Comparison of ENCODE assay signal across 12 cellular contexts in the genomic region with DNA sequence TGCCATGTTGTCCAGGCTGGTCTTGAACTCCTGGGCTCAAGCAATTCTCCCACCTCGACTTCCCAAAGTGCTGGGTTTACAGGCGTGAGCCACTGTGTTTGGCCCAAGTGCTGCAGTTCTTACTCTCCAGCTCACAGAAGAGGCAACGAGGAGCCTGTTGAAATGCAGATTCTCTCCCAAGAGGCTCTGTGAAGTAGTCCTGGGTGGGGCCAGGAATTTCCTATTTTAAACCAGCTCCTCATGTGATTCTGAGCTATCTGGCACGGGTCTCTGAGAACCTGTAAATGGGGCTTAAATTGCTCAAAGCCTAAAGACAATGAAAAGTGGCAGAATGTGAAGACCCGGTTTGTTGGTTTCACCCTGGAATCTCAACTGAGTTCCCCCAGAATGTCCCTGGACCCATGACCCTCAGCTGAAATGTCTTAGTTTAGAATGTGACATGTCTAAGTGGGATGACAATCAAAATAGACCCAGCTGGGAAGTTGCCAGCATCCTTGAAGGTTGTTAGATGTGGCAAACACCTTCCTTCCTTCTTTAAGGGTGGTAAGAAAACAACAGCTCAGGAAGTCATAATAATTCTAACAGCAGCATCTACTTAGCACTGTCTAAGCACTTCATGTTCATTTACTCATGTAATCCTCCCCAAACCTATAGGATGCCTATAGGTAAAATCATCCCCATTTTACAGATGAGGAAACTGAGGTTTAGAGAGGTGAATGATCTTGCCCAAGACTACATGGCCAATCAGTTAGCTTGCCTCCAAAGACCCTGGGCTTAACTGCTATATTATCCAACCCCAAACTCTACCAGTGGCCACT. TPM values are rescaled to one million over a fixed set of nuclear protein-coding genes. Genes with fewer than 3 reads are reported as not detected.
DNase-seq lines count a peak whose midpoint lies in the region; ATAC-seq, FAIRE-seq and TF ChIP-seq lines count a peak whose summit lies in the region.
"Had no signal": no experiment of that assay in that cellular context is flagged by ENCODE, and none has a peak within 500 bp of the region (broad histone marks: within the 10 kb centered on the region; RNA-seq: fewer than 3 reads in every experiment).

No MANE protein-coding gene starts in this region.

- H3K4me3 Mint-ChIP-seq in activated T-helper 2 cell treated with anti-CD3 and anti-CD28 coated beads, Interferon-gamma antibody, Interleukin-2, Interleukin-4, amounts not matched to agents 10 μg/mL and 5 μg/mL and 100 μg/mL, durations not matched to agents 14 hours and 24 hours and 36 hours (ENCODE audit: low read depth) = peak overlapping the region; percentile 56

- H3K36me3 ChIP-seq in lung (ENCODE audit: control insufficient read depth in 2 of 2, insufficient read depth in 2 of 2, low read length in 2 of 2) = no peaks in the 10 kb centered on the region
- H3K36me3 ChIP-seq: ovary had no signal

- H3K27me3 ChIP-seq in lung (ENCODE audit: control insufficient read depth, insufficient read depth) = no peaks in the 10 kb centered on the region
- H3K27me3 ChIP-seq: ovary had no signal

- ATAC-seq in lung (ENCODE audit: insufficient read depth, low FRiP score) = peak; percentile 36

- peaks cover 0 to 8% of the 10 kb centered on the region in 2 donors for H3K4me1 ChIP-seq in lung (ENCODE audit: control insufficient read depth in 2 of 2, insufficient read depth in 2 of 2, low read length in 2 of 2)

- no peak for TF ChIP-seq CTCF in lung (IDR thresholded peaks at IDR 0.05; ENCODE audit: control extremely low read depth, extremely low read depth)

- no peak overlapping the region for H3K4me3 ChIP-seq in lung
- H3K4me3 ChIP-seq: ovary had no signal

- DNase-seq in AG20443 (ENCODE audit: low spot score) (peak; percentile 43), KG1 (lab: John Stamatoyannopoulos, UW) (peak; percentile 30), lung (ENCODE audit: low spot score) (peak; percentile 64), SKM-1 (lab: John Stamatoyannopoulos, UW; ENCODE audit: unreplicated experiment) (no peak), NCI-H187 treated with DMSO at 0.1 percent for 48 hours (lab: John Stamatoyannopoulos, UW) (no peak), frontal cortex (ENCODE audit: low spot score in 2 of 2) (no peak), H4 (ENCODE audit: low spot score) (no peak)
- DNase-seq in activated T-helper 2 cell treated with anti-CD3 and anti-CD28 coated beads, Interferon-gamma antibody, Interleukin-2, Interleukin-4, amounts not matched to agents 10 μg/mL and 5 μg/mL and 100 μg/mL, durations not matched to agents 14 hours and 24 hours and 36 hours (ENCODE audit: low spot score) = no peak
- DNase-seq: NCI-H146, ovary had no signal

- H3K27ac ChIP-seq in lung (ENCODE audit: low read depth in 1 of 2, low read length in 1 of 2) = peak overlapping the region in 1 of 2 donors; percentile 48
- H3K27ac ChIP-seq: ovary had no signal

- no peak for FAIRE-seq in frontal cortex (lab: Jason Lieb, UNC)
- FAIRE-seq: GM18507, H1 had no signal

- WGBS in lung, 2 donors = 46 to 52% methylated on average over 5 of the region's 5 CpGs

- peak overlapping the region; percentile 83 for H3K27ac Mint-ChIP-seq in activated T-helper 2 cell treated with anti-CD3 and anti-CD28 coated beads, Interferon-gamma antibody, Interleukin-2, Interleukin-4, amounts not matched to agents 10 μg/mL and 5 μg/mL and 100 μg/mL, durations not matched to agents 14 hours and 24 hours and 36 hours

- peaks cover 59% of the 10 kb centered on the region for H3K4me1 Mint-ChIP-seq in activated T-helper 2 cell treated with anti-CD3 and anti-CD28 coated beads, Interferon-gamma antibody, Interleukin-2, Interleukin-4, amounts not matched to agents 10 μg/mL and 5 μg/mL and 100 μg/mL, durations not matched to agents 14 hours and 24 hours and 36 hours (ENCODE audit: low read depth)

- peaks cover 57% of the 10 kb centered on the region for H3K36me3 Mint-ChIP-seq in activated T-helper 2 cell treated with anti-CD3 and anti-CD28 coated beads, Interferon-gamma antibody, Interleukin-2, Interleukin-4, amounts not matched to agents 10 μg/mL and 5 μg/mL and 100 μg/mL, durations not matched to agents 14 hours and 24 hours and 36 hours (ENCODE audit: low read depth)

- no peaks in the 10 kb centered on the region for H3K27me3 Mint-ChIP-seq in activated T-helper 2 cell treated with anti-CD3 and anti-CD28 coated beads, Interferon-gamma antibody, Interleukin-2, Interleukin-4, amounts not matched to agents 10 μg/mL and 5 μg/mL and 100 μg/mL, durations not matched to agents 14 hours and 24 hours and 36 hours (ENCODE audit: low read depth)

- no peaks in the 10 kb centered on the region for H3K9me3 Mint-ChIP-seq in activated T-helper 2 cell treated with anti-CD3 and anti-CD28 coated beads, Interferon-gamma antibody, Interleukin-2, Interleukin-4, amounts not matched to agents 10 μg/mL and 5 μg/mL and 100 μg/mL, durations not matched to agents 14 hours and 24 hours and 36 hours

- intact Hi-C loops in activated T-helper 2 cell treated with anti-CD3 and anti-CD28 coated beads, Interferon-gamma antibody, Interleukin-2, Interleukin-4, amounts not matched to agents 10 μg/mL and 5 μg/mL and 100 μg/mL, durations not matched to agents 14 hours and 24 hours and 36 hours (cut with micrococcal nuclease) = no loop called here

- no peaks in the 10 kb centered on the region for H3K9me3 ChIP-seq in lung (ENCODE audit: control insufficient read depth in 2 of 2, insufficient read depth in 1 of 2, low read length in 1 of 2)
- H3K9me3 ChIP-seq: ovary had no signal

RNA-seq across cellular contexts. Expression of gene ATP5PO, which starts 20.8 kb away (rescaled TPM):
- 185 and 186 TPM in 2 replicates for total RNA-seq in activated T-helper 2 cell treated with anti-CD3 and anti-CD28 coated beads, Interferon-gamma antibody, Interleukin-2, Interleukin-4, amounts not matched to agents 10 μg/mL and 5 μg/mL and 100 μg/mL, durations not matched to agents 14 hours and 24 hours and 36 hours
- total RNA-seq in lung = 100 to 1,000 TPM; 146 to 150 TPM
- 100 to 1,000 TPM; 201 to 287 TPM for polyA plus RNA-seq in lung
- 183 TPM for total RNA-seq in frontal cortex
- 325 and 389 TPM in 2 replicates for total RNA-seq in H4 (2014; rRNA removed; shearing (Covaris generic))

Comparison
In these comparisons a context has a peak if more than half of its experiments do, and no peak if none do; other contexts are left out.
1. DNase-seq: peak in AG20443 (single experiment), KG1 (single experiment) and lung (single experiment); none in activated T-helper 2 cell treated with anti-CD3 and anti-CD28 coated beads, Interferon-gamma antibody, Interleukin-2, Interleukin-4, amounts not matched to agents 10 μg/mL and 5 μg/mL and 100 μg/mL, durations not matched to agents 14 hours and 24 hours and 36 hours (single experiment), SKM-1 (single experiment), NCI-H187 treated with DMSO at 0.1 percent for 48 hours (single experiment), frontal cortex (0 of 2) and H4 (single experiment).